In genomic region chr1:179877586-179878265, GRCh38 we compare ENCODE assay signal across 8 cellular contexts. TPM values are rescaled to one million over a fixed set of nuclear protein-coding genes. Genes with fewer than 3 reads are reported as not detected.
A peak's percentile ranks its signal among the peaks of the same experiment; 100 is the strongest.
DNase-seq lines count a peak whose midpoint lies in the region; TF ChIP-seq lines count a peak whose summit lies in the region.

TOR1AIP2 (minus strand) TSS chr1:179877803; CDS start chr1:179852665, 25,138 bp downstream.

- peak; percentile 91 for DNase-seq in ELF-1 (ENCODE audit: low read depth, low spot score)
- peak; percentile 81 for DNase-seq in H4 (ENCODE audit: low spot score)
- DNase-seq in LoVo (ENCODE audit: low spot score), result peak; percentile 85
- peak; percentile 78 for DNase-seq in SIG-M5 (lab: John Stamatoyannopoulos, UW)
- DNase-seq in activated gamma-delta T cell (lab: John Stamatoyannopoulos, UW), result peak; percentile 61
- peak; percentile 74 for DNase-seq in fibroblast of villous mesenchyme (ENCODE audit: low read depth)
- DNase-seq in neural crest cell (ENCODE audit: low read depth, low spot score), result peak; percentile 75
- DNase-seq in stromal cell of bone marrow (ENCODE audit: low read depth), result peak; percentile 80

- no peaks in the 10 kb centered on the region for H3K36me3 Mint-ChIP-seq in neural crest cell (ENCODE audit: low read depth)

- peak within 1 kb of the TSS; percentile 98 for H3K4me3 Mint-ChIP-seq in neural crest cell

- peaks cover 47% of the 10 kb centered on the region for H3K4me1 Mint-ChIP-seq in neural crest cell

- H3K27ac Mint-ChIP-seq in neural crest cell (ENCODE audit: unreplicated experiment), result peak within 1 kb of the TSS; percentile 71

- no peaks in the 10 kb centered on the region for H3K9me3 Mint-ChIP-seq in neural crest cell

- H3K4me3 ChIP-seq in fibroblast of villous mesenchyme (ENCODE audit: low read depth, low read length), result peak within 1 kb of the TSS; percentile 90

- no peaks in the 10 kb centered on the region for H3K27me3 Mint-ChIP-seq in neural crest cell (ENCODE audit: low read depth)

- TF ChIP-seq CTCF in fibroblast of villous mesenchyme (IDR thresholded peaks at IDR 0.05; ENCODE audit: insufficient read depth, low read depth, low read length) (no peak), neural crest cell (conservative IDR thresholded peaks at IDR 0.05) (peak; percentile 32)

RNA-seq across cellular contexts. Expression of gene TOR1AIP2, which starts in this region (rescaled TPM):
- 45.2 and 68.9 TPM in 2 replicates for total RNA-seq in H4 (2014; rRNA removed; shearing (Covaris generic))
- total RNA-seq in fibroblast of villous mesenchyme, result 92.1 and 179 TPM in 2 replicates
- 76.2 and 78.0 TPM in 2 replicates for total RNA-seq in neural crest cell

Comparison
In these comparisons a context has a peak if more than half of its experiments do, and no peak if none do; other contexts are left out.
1. Peak in every context shown above with its lines: DNase-seq and H3K4me3 ChIP-seq.